ENCODE assay signal across 11 cellular contexts in the genomic region with DNA sequence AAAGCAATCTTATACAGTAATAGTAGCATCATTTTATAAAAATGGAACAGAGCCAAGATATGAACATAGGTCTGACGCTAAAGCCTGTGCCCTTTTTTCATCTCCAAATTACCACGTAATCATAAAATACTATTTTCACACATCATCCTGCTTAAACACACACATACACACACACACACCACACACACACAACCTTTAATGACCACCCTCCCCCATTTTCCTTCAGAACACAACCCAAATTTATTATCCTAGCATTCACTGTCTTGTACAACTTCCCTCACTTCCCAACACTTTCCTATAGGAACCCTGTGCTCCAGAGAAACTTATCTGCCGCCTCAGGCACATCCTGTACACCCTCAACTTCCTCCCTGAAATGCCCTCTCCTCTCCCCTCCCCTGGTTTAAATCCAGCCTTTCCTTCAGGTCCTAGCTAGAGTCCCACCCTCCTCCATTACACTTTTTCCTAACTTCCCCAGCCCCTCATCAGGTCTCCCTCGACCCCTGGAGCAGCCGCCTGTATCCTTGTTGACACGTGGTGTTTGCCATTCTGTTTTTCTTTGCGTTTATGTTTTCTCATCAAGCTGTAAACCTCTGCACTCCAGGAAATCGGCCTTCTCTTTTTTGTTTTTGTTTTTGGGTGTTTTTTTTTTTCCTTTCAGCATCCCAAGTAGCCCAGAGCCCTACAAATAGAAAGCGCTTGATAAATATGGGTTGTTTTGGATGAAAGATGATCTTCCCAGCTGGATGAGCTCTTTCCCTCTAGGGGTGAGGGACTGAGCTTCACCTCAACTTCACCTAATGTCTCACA. TPM values are rescaled to one million over a fixed set of nuclear protein-coding genes. Genes with fewer than 3 reads are reported as not detected.
A peak's percentile ranks its signal among the peaks of the same experiment; 100 is the strongest.
DNase-seq lines count a peak whose midpoint lies in the region; ATAC-seq and TF ChIP-seq lines count a peak whose summit lies in the region.
"Had no signal": no experiment of that assay in that cellular context is flagged by ENCODE, and none has a peak within 500 bp of the region (broad histone marks: within the 10 kb centered on the region; RNA-seq: fewer than 3 reads in every experiment).

No MANE protein-coding gene starts in this region.

- no peak for ATAC-seq in activated CD4-positive, alpha-beta T cell treated with anti-CD3 and anti-CD28 coated beads for 36 hours
- ATAC-seq in T-cell (replicated peaks in 1 of 4) (no peak), GM21786 (IDR thresholded peaks at IDR 0.05; ENCODE audit: unreplicated experiment) (no peak)

- H3K27me3 Mint-ChIP-seq in activated CD4-positive, alpha-beta T cell treated with anti-CD3 and anti-CD28 coated beads for 36 hours, result peaks cover 27% of the 10 kb centered on the region
- peaks cover 21 to 27% of the 10 kb centered on the region in 2 donors for H3K27me3 Mint-ChIP-seq in T-cell
- peaks cover 23% of the 10 kb centered on the region for H3K27me3 Mint-ChIP-seq in osteocyte (ENCODE audit: unreplicated experiment)

- POLR2A ChIA-PET in activated CD4-positive, alpha-beta T cell treated with anti-CD3 and anti-CD28 coated beads for 36 hours (lab: Charles Lee), result no interaction called here
- POLR2A ChIA-PET in T-cell (lab: Charles Lee), result interaction anchor here in 1 of 2 donors (0.7 kb wide), 1 partner anchor 60 kb away, joined by 3 read pairs; no protein-coding TSS in a partner anchor

- no peaks in the 10 kb centered on the region for H3K9me3 Mint-ChIP-seq in activated CD4-positive, alpha-beta T cell treated with anti-CD3 and anti-CD28 coated beads for 36 hours (ENCODE audit: low read depth)
- peaks cover 0 to 6% (median 2%) of the 10 kb centered on the region in 3 donors for H3K9me3 Mint-ChIP-seq in T-cell
- no peaks in the 10 kb centered on the region for H3K9me3 Mint-ChIP-seq in osteocyte (ENCODE audit: unreplicated experiment)

- DNase-seq in activated CD4-positive, alpha-beta T cell treated with anti-CD3 and anti-CD28 coated beads for 36 hours, result no peak
- no peak for DNase-seq in activated CD4-positive, alpha-beta T cell treated with anti-CD3 and anti-CD28 coated beads for 4 hours
- DNase-seq in T-cell, result no peak
- peak; percentile 7 for DNase-seq in fibroblast of villous mesenchyme (ENCODE audit: low read depth)
- no peak for DNase-seq in osteocyte (ENCODE audit: extremely low spot score, unreplicated experiment)
- no peak for DNase-seq in DMS53 (lab: John Stamatoyannopoulos, UW)
- DNase-seq in cerebellar nuclear complex (lab: John Stamatoyannopoulos, UW), result no peak
- DNase-seq: foreskin fibroblast, GF-D8, GM23248 had no signal

- H3K4me3 Mint-ChIP-seq in activated CD4-positive, alpha-beta T cell treated with anti-CD3 and anti-CD28 coated beads for 36 hours, result peak overlapping the region; percentile 55
- H3K4me3 Mint-ChIP-seq in T-cell (peak overlapping the region; percentile 55 to 64 (median 62)), osteocyte (ENCODE audit: unreplicated experiment) (peak overlapping the region; percentile 69)

- intact Hi-C loops in activated CD4-positive, alpha-beta T cell treated with anti-CD3 and anti-CD28 coated beads for 36 hours (cut with DNase I, micrococcal nuclease), result no loop called here

- H3K27ac Mint-ChIP-seq in activated CD4-positive, alpha-beta T cell treated with anti-CD3 and anti-CD28 coated beads for 36 hours, result no peak overlapping the region
- H3K27ac Mint-ChIP-seq in T-cell (no peak overlapping the region), osteocyte (ENCODE audit: unreplicated experiment) (no peak overlapping the region)

- no peak overlapping the region for H3K4me3 ChIP-seq in fibroblast of villous mesenchyme (ENCODE audit: low read depth, low read length)

- CTCF ChIA-PET in activated CD4-positive, alpha-beta T cell treated with anti-CD3 and anti-CD28 coated beads for 36 hours (lab: Charles Lee), result interaction anchor here (1.2 kb wide), 1 partner anchor 16 kb away, joined by 5 read pairs; no protein-coding TSS in a partner anchor
- CTCF ChIA-PET in T-cell (lab: Charles Lee), result interaction anchor here in 1 of 2 donors (0.8 kb wide), 1 partner anchor 26 kb away, joined by 3 read pairs; no protein-coding TSS in a partner anchor

- TF ChIP-seq CTCF in fibroblast of villous mesenchyme (IDR thresholded peaks at IDR 0.05; ENCODE audit: insufficient read depth, low read depth, low read length) (no peak), osteocyte (IDR thresholded peaks at IDR 0.05) (no peak)

- H3K36me3 Mint-ChIP-seq in activated CD4-positive, alpha-beta T cell treated with anti-CD3 and anti-CD28 coated beads for 36 hours (ENCODE audit: low read depth), result peaks cover 4% of the 10 kb centered on the region
- peaks cover 11% of the 10 kb centered on the region for H3K36me3 Mint-ChIP-seq in T-cell
- peaks cover 3% of the 10 kb centered on the region for H3K36me3 Mint-ChIP-seq in osteocyte (ENCODE audit: unreplicated experiment)

- peaks cover 6% of the 10 kb centered on the region for H3K4me1 Mint-ChIP-seq in activated CD4-positive, alpha-beta T cell treated with anti-CD3 and anti-CD28 coated beads for 36 hours
- peaks cover 12 to 14% (median 14%) of the 10 kb centered on the region in 3 donors for H3K4me1 Mint-ChIP-seq in T-cell
- peaks cover 15% of the 10 kb centered on the region for H3K4me1 Mint-ChIP-seq in osteocyte (ENCODE audit: unreplicated experiment)

RNA-seq across cellular contexts. Expression of gene MMP24, which starts 1.0 kb away (rescaled TPM):
- not detected for total RNA-seq in activated CD4-positive, alpha-beta T cell treated with anti-CD3 and anti-CD28 coated beads for 36 hours
- under 1 TPM in 3 of 5 donors, not detected in 2; 0.15 to 0.49 (median 0.16) TPM for total RNA-seq in T-cell
- total RNA-seq in fibroblast of villous mesenchyme, result 0.32 and 0.43 TPM in 2 replicates
- 0.54 and 0.63 TPM in 2 replicates for total RNA-seq in osteocyte

RNA-seq across cellular contexts. Expression of gene MMP24OS, which starts 52.4 kb away (rescaled TPM):
- 10 to 100 TPM; 44.6 to 56.8 TPM for total RNA-seq in activated CD4-positive, alpha-beta T cell treated with anti-CD3 and anti-CD28 coated beads for 36 hours
- total RNA-seq in T-cell (10 to 100 TPM; 59.5 to 95.5 (median 72.0) TPM), fibroblast of villous mesenchyme (14.7 and 16.8 TPM in 2 replicates), osteocyte (118 and 120 TPM in 2 replicates)

RNA-seq across cellular contexts. Expression of gene PROCR, which starts 53.6 kb away (rescaled TPM):
- total RNA-seq in activated CD4-positive, alpha-beta T cell treated with anti-CD3 and anti-CD28 coated beads for 36 hours, result 1 to 10 TPM in 1 of 2 experiments, under 1 TPM in 1; 0.87 to 1.2 TPM
- total RNA-seq in T-cell (1 to 10 TPM in 4 of 5 donors, under 1 TPM in 1; 0.28 to 3.0 (median 1.5) TPM), fibroblast of villous mesenchyme (22.9 and 30.9 TPM in 2 replicates), osteocyte (3.2 and 3.3 TPM in 2 replicates)

RNA-seq across cellular contexts. Expression of gene EIF6, which starts 59.0 kb away (rescaled TPM):
- 100 to 1,000 TPM; 110 to 124 TPM for total RNA-seq in activated CD4-positive, alpha-beta T cell treated with anti-CD3 and anti-CD28 coated beads for 36 hours
- total RNA-seq in T-cell (10 to 100 TPM; 43.8 to 70.7 (median 69.6) TPM), fibroblast of villous mesenchyme (107 and 123 TPM in 2 replicates), osteocyte (131 and 136 TPM in 2 replicates)
